Comparison of ENCODE assay signal across 8 cellular contexts in the genomic region with DNA sequence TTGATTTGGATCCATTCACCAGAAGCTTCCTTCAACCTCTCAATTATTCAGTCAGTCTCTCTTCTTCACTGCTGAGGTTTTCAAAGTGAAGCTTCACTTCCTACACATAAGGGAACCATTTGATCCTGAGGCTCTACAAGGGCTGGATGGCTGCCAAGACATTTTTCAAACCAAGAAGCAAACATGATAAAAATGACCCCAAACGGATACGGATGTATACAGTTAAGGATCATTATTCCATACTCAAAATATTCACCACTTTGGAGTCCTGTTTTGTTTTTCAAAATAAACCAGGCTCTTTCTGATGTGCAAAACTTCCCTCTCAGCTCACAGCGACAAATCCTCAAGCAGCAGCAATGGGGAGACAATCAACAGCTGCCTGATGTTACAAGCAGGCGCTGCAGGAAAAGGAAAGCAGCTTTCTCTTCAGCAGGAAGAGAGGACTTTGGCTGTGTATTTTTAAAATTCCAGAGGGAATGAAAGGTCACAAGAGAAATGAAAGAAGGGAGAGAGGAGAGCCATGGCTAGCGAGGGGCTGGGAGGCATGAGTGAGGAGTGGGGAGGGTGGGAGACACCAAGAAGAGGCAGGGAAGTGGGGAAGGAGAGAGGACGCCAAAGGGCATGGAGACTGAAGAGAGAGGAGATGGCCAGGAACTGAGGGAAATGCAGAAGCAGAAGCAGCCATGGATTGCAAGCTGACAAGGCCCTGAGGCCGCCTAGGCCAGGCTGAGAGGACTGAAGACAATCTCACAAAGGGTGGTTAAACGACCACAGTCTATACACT.
DNase-seq lines count a peak whose midpoint lies in the region; ATAC-seq, FAIRE-seq and TF ChIP-seq lines count a peak whose summit lies in the region.

No MANE protein-coding gene starts in this region.

- H3K4me3 Mint-ChIP-seq in activated CD4-positive, alpha-beta T cell treated with anti-CD3 and anti-CD28 coated beads for 36 hours, result no peak overlapping the region

- no peaks in the 10 kb centered on the region for H3K27me3 ChIP-seq in fibroblast of lung (ENCODE audit: control insufficient read depth, insufficient read depth, low read length)

- FAIRE-seq in GM19239 (lab: Jason Lieb, UNC), result no peak

- H3K4me1 ChIP-seq in fibroblast of lung (ENCODE audit: control insufficient read depth, extremely low read depth, insufficient read depth, low read length), result peaks cover 21% of the 10 kb centered on the region

- POLR2A ChIA-PET in activated CD4-positive, alpha-beta T cell treated with anti-CD3 and anti-CD28 coated beads for 36 hours (lab: Charles Lee), result interaction anchor here (0.5 kb wide), 1 partner anchor 484 kb away, joined by 3 read pairs; no protein-coding TSS in a partner anchor

- H3K27ac Mint-ChIP-seq in activated CD4-positive, alpha-beta T cell treated with anti-CD3 and anti-CD28 coated beads for 36 hours, result peak overlapping the region; percentile 73

- H3K9me3 Mint-ChIP-seq in activated CD4-positive, alpha-beta T cell treated with anti-CD3 and anti-CD28 coated beads for 36 hours (ENCODE audit: low read depth), result no peaks in the 10 kb centered on the region

- H4K20me1 ChIP-seq in fibroblast of lung (ENCODE audit: control insufficient read depth, extremely low read depth, insufficient read depth, low read length), result no peaks in the 10 kb centered on the region

- ATAC-seq in activated CD4-positive, alpha-beta T cell treated with anti-CD3 and anti-CD28 coated beads for 36 hours, result peak; percentile 47
- ATAC-seq in SK-N-SH treated with all-trans-retinoic acid at 6 μM for 48 hours (peak; percentile 74), HG03135 (IDR thresholded peaks at IDR 0.05; ENCODE audit: unreplicated experiment) (no peak)

- peaks cover 18% of the 10 kb centered on the region for H3K36me3 Mint-ChIP-seq in activated CD4-positive, alpha-beta T cell treated with anti-CD3 and anti-CD28 coated beads for 36 hours (ENCODE audit: low read depth)

- peak overlapping the region; percentile 82 for H3K27ac ChIP-seq in fibroblast of lung (ENCODE audit: insufficient read depth, low read length)

- H3K36me3 ChIP-seq in fibroblast of lung (ENCODE audit: control insufficient read depth, insufficient read depth, low read length), result no peaks in the 10 kb centered on the region

- H3K79me2 ChIP-seq in fibroblast of lung (ENCODE audit: control insufficient read depth, insufficient read depth, low read length), result no peaks in the 10 kb centered on the region

- peak; percentile 22 for DNase-seq in activated CD4-positive, alpha-beta T cell treated with anti-CD3 and anti-CD28 coated beads for 36 hours
- no peak for DNase-seq in activated CD4-positive, alpha-beta T cell treated with anti-CD3 and anti-CD28 coated beads for 1 hour
- DNase-seq in fibroblast of lung (ENCODE audit: low read depth in 2 of 2), result peak; percentile 79 to 88
- DNase-seq in non-pigmented ciliary epithelial cell (ENCODE audit: low read depth), result peak; percentile 69
- DNase-seq in GDM1 (lab: John Stamatoyannopoulos, UW), result no peak
- DNase-seq in GM19239 (ENCODE audit: insufficient read length, low spot score), result no peak

- H3K4me1 Mint-ChIP-seq in activated CD4-positive, alpha-beta T cell treated with anti-CD3 and anti-CD28 coated beads for 36 hours, result peaks cover 38% of the 10 kb centered on the region

- H3K9ac ChIP-seq in fibroblast of lung (ENCODE audit: insufficient read depth, low read length), result peak overlapping the region; percentile 9

- H2AFZ ChIP-seq in fibroblast of lung (ENCODE audit: low read length), result peak overlapping the region; percentile 63

- H3K4me3 ChIP-seq in fibroblast of lung (replicated peaks in 1 of 4; ENCODE audit: control extremely low read depth in 1 of 4, insufficient read depth in 1 of 4, low read depth in 3 of 4, low read length in 4 of 4), result peak overlapping the region in 2 of 4 experiments; percentile 0 to 1

- H3K9me3 ChIP-seq in fibroblast of lung (ENCODE audit: control insufficient read depth, insufficient read depth, low read depth, low read length), result no peaks in the 10 kb centered on the region

- intact Hi-C loops in activated CD4-positive, alpha-beta T cell treated with anti-CD3 and anti-CD28 coated beads for 36 hours (cut with DNase I, micrococcal nuclease), result no loop called here

- CTCF ChIA-PET in activated CD4-positive, alpha-beta T cell treated with anti-CD3 and anti-CD28 coated beads for 36 hours (lab: Charles Lee), result interaction anchor here (0.5 to 2.1 kb wide), 7 partner anchors 8 to 385 kb away, joined by 3 to 5 read pairs (median 4); no protein-coding TSS in a partner anchor

- peak overlapping the region; percentile 87 for H3K4me2 ChIP-seq in fibroblast of lung (ENCODE audit: extremely low read depth, insufficient read depth, low read length)

- H3K27me3 Mint-ChIP-seq in activated CD4-positive, alpha-beta T cell treated with anti-CD3 and anti-CD28 coated beads for 36 hours, result no peaks in the 10 kb centered on the region

- TF ChIP-seq CTCF in fibroblast of lung (conservative IDR thresholded peaks at IDR 0.05 in 1 of 2, IDR thresholded peaks at IDR 0.05 in 1 of 2; ENCODE audit: low read depth in 1 of 2, low read length in 2 of 2), result no peak

TF ChIP-seq in SK-N-SH treated with all-trans-retinoic acid at 6 μM for 48 hours, 23 proteins besides CTCF, POLR2A, EP300 and RAD21 (continues in another document):
- no peak for TF ChIP-seq TOX (CRISPR knock-in tag; IDR thresholded peaks at IDR 0.05; ENCODE audit: borderline replicate concordance)
- TF ChIP-seq, protein P1, sequence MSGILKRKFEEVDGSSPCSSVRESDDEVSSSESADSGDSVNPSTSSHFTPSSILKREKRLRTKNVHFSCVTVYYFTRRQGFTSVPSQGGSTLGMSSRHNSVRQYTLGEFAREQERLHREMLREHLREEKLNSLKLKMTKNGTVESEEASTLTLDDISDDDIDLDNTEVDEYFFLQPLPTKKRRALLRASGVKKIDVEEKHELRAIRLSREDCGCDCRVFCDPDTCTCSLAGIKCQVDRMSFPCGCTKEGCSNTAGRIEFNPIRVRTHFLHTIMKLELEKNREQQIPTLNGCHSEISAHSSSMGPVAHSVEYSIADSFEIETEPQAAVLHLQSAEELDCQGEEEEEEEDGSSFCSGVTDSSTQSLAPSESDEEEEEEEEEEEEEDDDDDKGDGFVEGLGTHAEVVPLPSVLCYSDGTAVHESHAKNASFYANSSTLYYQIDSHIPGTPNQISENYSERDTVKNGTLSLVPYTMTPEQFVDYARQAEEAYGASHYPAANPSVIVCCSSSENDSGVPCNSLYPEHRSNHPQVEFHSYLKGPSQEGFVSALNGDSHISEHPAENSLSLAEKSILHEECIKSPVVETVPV (CRISPR knock-in tag; IDR thresholded peaks at IDR 0.05), result no peak
- TF ChIP-seq, protein P2, sequence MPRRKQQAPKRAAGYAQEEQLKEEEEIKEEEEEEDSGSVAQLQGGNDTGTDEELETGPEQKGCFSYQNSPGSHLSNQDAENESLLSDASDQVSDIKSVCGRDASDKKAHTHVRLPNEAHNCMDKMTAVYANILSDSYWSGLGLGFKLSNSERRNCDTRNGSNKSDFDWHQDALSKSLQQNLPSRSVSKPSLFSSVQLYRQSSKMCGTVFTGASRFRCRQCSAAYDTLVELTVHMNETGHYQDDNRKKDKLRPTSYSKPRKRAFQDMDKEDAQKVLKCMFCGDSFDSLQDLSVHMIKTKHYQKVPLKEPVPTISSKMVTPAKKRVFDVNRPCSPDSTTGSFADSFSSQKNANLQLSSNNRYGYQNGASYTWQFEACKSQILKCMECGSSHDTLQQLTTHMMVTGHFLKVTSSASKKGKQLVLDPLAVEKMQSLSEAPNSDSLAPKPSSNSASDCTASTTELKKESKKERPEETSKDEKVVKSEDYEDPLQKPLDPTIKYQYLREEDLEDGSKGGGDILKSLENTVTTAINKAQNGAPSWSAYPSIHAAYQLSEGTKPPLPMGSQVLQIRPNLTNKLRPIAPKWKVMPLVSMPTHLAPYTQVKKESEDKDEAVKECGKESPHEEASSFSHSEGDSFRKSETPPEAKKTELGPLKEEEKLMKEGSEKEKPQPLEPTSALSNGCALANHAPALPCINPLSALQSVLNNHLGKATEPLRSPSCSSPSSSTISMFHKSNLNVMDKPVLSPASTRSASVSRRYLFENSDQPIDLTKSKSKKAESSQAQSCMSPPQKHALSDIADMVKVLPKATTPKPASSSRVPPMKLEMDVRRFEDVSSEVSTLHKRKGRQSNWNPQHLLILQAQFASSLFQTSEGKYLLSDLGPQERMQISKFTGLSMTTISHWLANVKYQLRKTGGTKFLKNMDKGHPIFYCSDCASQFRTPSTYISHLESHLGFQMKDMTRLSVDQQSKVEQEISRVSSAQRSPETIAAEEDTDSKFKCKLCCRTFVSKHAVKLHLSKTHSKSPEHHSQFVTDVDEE (CRISPR knock-in tag; IDR thresholded peaks at IDR 0.05), result no peak
- TF ChIP-seq, protein P3, sequence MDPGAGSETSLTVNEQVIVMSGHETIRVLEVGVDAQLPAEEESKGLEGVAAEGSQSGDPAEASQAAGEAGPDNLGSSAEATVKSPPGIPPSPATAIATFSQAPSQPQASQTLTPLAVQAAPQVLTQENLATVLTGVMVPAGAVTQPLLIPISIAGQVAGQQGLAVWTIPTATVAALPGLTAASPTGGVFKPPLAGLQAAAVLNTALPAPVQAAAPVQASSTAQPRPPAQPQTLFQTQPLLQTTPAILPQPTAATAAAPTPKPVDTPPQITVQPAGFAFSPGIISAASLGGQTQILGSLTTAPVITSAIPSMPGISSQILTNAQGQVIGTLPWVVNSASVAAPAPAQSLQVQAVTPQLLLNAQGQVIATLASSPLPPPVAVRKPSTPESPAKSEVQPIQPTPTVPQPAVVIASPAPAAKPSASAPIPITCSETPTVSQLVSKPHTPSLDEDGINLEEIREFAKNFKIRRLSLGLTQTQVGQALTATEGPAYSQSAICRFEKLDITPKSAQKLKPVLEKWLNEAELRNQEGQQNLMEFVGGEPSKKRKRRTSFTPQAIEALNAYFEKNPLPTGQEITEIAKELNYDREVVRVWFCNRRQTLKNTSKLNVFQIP (CRISPR knock-in tag; IDR thresholded peaks at IDR 0.05; ENCODE audit: borderline replicate concordance, low read depth), result no peak
- TF ChIP-seq PPARA (CRISPR knock-in tag; IDR thresholded peaks at IDR 0.05; ENCODE audit: borderline replicate concordance), result no peak
- TF ChIP-seq, protein P4, sequence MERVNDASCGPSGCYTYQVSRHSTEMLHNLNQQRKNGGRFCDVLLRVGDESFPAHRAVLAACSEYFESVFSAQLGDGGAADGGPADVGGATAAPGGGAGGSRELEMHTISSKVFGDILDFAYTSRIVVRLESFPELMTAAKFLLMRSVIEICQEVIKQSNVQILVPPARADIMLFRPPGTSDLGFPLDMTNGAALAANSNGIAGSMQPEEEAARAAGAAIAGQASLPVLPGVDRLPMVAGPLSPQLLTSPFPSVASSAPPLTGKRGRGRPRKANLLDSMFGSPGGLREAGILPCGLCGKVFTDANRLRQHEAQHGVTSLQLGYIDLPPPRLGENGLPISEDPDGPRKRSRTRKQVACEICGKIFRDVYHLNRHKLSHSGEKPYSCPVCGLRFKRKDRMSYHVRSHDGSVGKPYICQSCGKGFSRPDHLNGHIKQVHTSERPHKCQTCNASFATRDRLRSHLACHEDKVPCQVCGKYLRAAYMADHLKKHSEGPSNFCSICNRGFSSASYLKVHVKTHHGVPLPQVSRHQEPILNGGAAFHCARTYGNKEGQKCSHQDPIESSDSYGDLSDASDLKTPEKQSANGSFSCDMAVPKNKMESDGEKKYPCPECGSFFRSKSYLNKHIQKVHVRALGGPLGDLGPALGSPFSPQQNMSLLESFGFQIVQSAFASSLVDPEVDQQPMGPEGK (CRISPR knock-in tag; IDR thresholded peaks at IDR 0.05; ENCODE audit: borderline replicate concordance), result no peak

Comparison
In these comparisons a context has a peak if more than half of its experiments do, and no peak if none do; other contexts are left out.
1. DNase-seq: peak in activated CD4-positive, alpha-beta T cell treated with anti-CD3 and anti-CD28 coated beads for 36 hours (single experiment), fibroblast of lung (2 of 2) and non-pigmented ciliary epithelial cell (single experiment); none in activated CD4-positive, alpha-beta T cell treated with anti-CD3 and anti-CD28 coated beads for 1 hour (single experiment), GDM1 (single experiment) and GM19239 (single experiment).